Comparison of ENCODE assay signal across 16 cellular contexts in genomic region chr1:118147542-118147941, GRCh38. TPM values are rescaled to one million over a fixed set of nuclear protein-coding genes. Genes with fewer than 3 reads are reported as not detected.
DNase-seq lines count a peak whose midpoint lies in the region; ATAC-seq and TF ChIP-seq lines count a peak whose summit lies in the region.
"Had no signal": no experiment of that assay in that cellular context is flagged by ENCODE, and none has a peak within 500 bp of the region (broad histone marks: within the 10 kb centered on the region; RNA-seq: fewer than 3 reads in every experiment).

No MANE protein-coding gene starts in this region.

- CTCF ChIA-PET in RWPE1 (lab: Yijun Ruan, JAX): no interaction called here
- CTCF ChIA-PET in activated CD4-positive, alpha-beta T cell treated with anti-CD3 and anti-CD28 coated beads for 36 hours (lab: Charles Lee): no interaction called here

- no peak for TF ChIP-seq CTCF in RWPE1 (conservative IDR thresholded peaks at IDR 0.05; ENCODE audit: low read depth)
- TF ChIP-seq CTCF in fibroblast of mammary gland (conservative IDR thresholded peaks at IDR 0.05; ENCODE audit: control insufficient read depth, insufficient read depth, low read depth, low read length): no peak
- TF ChIP-seq CTCF in retinal pigment epithelial cell (conservative IDR thresholded peaks at IDR 0.05; ENCODE audit: low read depth, low read length): no peak

- H3K9me3 Mint-ChIP-seq in activated CD4-positive, alpha-beta T cell treated with anti-CD3 and anti-CD28 coated beads for 36 hours (ENCODE audit: low read depth): no peaks in the 10 kb centered on the region
- H3K9me3 Mint-ChIP-seq: stimulated activated naive CD8-positive, alpha-beta T cell treated with anti-CD3 and anti-CD28 coated beads, Interleukin-15, Interleukin-2, amounts not matched to agents 100 ng/mL and 50 ng/mL, for 24 hours had no signal

- H3K4me3 ChIP-seq in fibroblast of mammary gland (ENCODE audit: control insufficient read depth, low read depth, low read length): no peak overlapping the region
- no peak overlapping the region for H3K4me3 ChIP-seq in retinal pigment epithelial cell (ENCODE audit: low read length)

- no peaks in the 10 kb centered on the region for H3K4me1 Mint-ChIP-seq in activated CD4-positive, alpha-beta T cell treated with anti-CD3 and anti-CD28 coated beads for 36 hours

- no peak overlapping the region for H3K27ac ChIP-seq in RWPE1

- H3K27ac Mint-ChIP-seq in activated CD4-positive, alpha-beta T cell treated with anti-CD3 and anti-CD28 coated beads for 36 hours: no peak overlapping the region
- H3K27ac Mint-ChIP-seq: stimulated activated naive CD8-positive, alpha-beta T cell treated with anti-CD3 and anti-CD28 coated beads, Interleukin-15, Interleukin-2, amounts not matched to agents 100 ng/mL and 50 ng/mL, for 24 hours had no signal

- POLR2A ChIA-PET in RWPE1 (lab: Yijun Ruan, JAX; ENCODE audit: low non-redundant PET): no interaction called here
- POLR2A ChIA-PET in activated CD4-positive, alpha-beta T cell treated with anti-CD3 and anti-CD28 coated beads for 36 hours (lab: Charles Lee): no interaction called here

- intact Hi-C loops in activated CD4-positive, alpha-beta T cell treated with anti-CD3 and anti-CD28 coated beads for 36 hours (cut with DNase I, micrococcal nuclease): no loop called here

- DNase-seq in ELR (ENCODE audit: low read depth) (peak; percentile 50), RWPE1 (ENCODE audit: low spot score) (peak; percentile 47), fibroblast of mammary gland (ENCODE audit: low read depth) (peak; percentile 66), retinal pigment epithelial cell (ENCODE audit: low read depth) (peak; percentile 52), putamen (ENCODE audit: low spot score) (no peak), NCI-H2227 (lab: John Stamatoyannopoulos, UW; ENCODE audit: unreplicated experiment) (no peak), NK-92 (lab: John Stamatoyannopoulos, UW; ENCODE audit: unreplicated experiment) (no peak)
- DNase-seq in activated CD4-positive, alpha-beta T cell treated with anti-CD3 and anti-CD28 coated beads for 36 hours: no peak
- DNase-seq: activated CD4-positive, alpha-beta T cell treated with anti-CD3 and anti-CD28 coated beads, Interleukin-2, amount 50 U/mL, for 48 hours; activated effector memory CD4-positive, alpha-beta T cell treated with anti-CD3 and anti-CD28 coated beads, Interleukin-2, amount 50 U/mL, for 16 hours; kidney; NCI-H1436 treated with DMSO at 0.1 percent for 48 hours; NCI-H524; RPMI8226 had no signal

- ATAC-seq in activated CD4-positive, alpha-beta T cell treated with anti-CD3 and anti-CD28 coated beads for 36 hours: no peak

- H3K4me3 Mint-ChIP-seq in activated CD4-positive, alpha-beta T cell treated with anti-CD3 and anti-CD28 coated beads for 36 hours: no peak overlapping the region
- H3K4me3 Mint-ChIP-seq: stimulated activated naive CD8-positive, alpha-beta T cell treated with anti-CD3 and anti-CD28 coated beads, Interleukin-15, Interleukin-2, amounts not matched to agents 100 ng/mL and 50 ng/mL, for 24 hours had no signal

- no peaks in the 10 kb centered on the region for H3K27me3 Mint-ChIP-seq in activated CD4-positive, alpha-beta T cell treated with anti-CD3 and anti-CD28 coated beads for 36 hours
- H3K27me3 Mint-ChIP-seq: stimulated activated naive CD8-positive, alpha-beta T cell treated with anti-CD3 and anti-CD28 coated beads, Interleukin-15, Interleukin-2, amounts not matched to agents 100 ng/mL and 50 ng/mL, for 24 hours had no signal

- H3K36me3 Mint-ChIP-seq in activated CD4-positive, alpha-beta T cell treated with anti-CD3 and anti-CD28 coated beads for 36 hours (ENCODE audit: low read depth): no peaks in the 10 kb centered on the region

RNA-seq across cellular contexts. Expression of gene SPAG17, which starts 37.5 kb away (rescaled TPM):
- total RNA-seq in activated CD4-positive, alpha-beta T cell treated with anti-CD3 and anti-CD28 coated beads for 36 hours: not detected
- total RNA-seq: myocyte had no signal

Comparison
In these comparisons a context has a peak if more than half of its experiments do, and no peak if none do; other contexts are left out.
1. DNase-seq: peak in ELR (single experiment), RWPE1 (single experiment), fibroblast of mammary gland (single experiment) and retinal pigment epithelial cell (single experiment); none in putamen (single experiment), NCI-H2227 (single experiment), activated CD4-positive, alpha-beta T cell treated with anti-CD3 and anti-CD28 coated beads for 36 hours (single experiment) and NK-92 (single experiment).